8 cellular contexts compared by ENCODE assay signal in genomic region chr17:34542700-34543336, GRCh38. TPM values are rescaled to one million over a fixed set of nuclear protein-coding genes. Genes with fewer than 3 reads are reported as not detected.
A peak's percentile ranks its signal among the peaks of the same experiment; 100 is the strongest.
DNase-seq lines count a peak whose midpoint lies in the region; ATAC-seq and TF ChIP-seq lines count a peak whose summit lies in the region.

No MANE protein-coding gene starts in this region.

- H3K36me3 ChIP-seq in OCI-LY3 (replicated peaks; ENCODE audit: low read depth, low read length): no peaks in the 10 kb centered on the region

- H3K9ac ChIP-seq in OCI-LY3 (ENCODE audit: low read length): no peak overlapping the region

- no peak overlapping the region for H3K4me2 ChIP-seq in OCI-LY3 (ENCODE audit: low read length)

- H3K36me3 Mint-ChIP-seq in activated T-helper 1 cell treated with anti-CD3 and anti-CD28 coated beads, Interleukin-12 subunit alpha, Interleukin-12 subunit beta, Interleukin-2, Interleukin-4 antibody, amounts not matched to agents 30 ng/mL and 10 ng/mL and 1 ng/mL, durations not matched to agents 14 hours and 24 hours and 36 hours (ENCODE audit: low read depth): no peaks in the 10 kb centered on the region

- no peaks in the 10 kb centered on the region for H3K9me3 ChIP-seq in OCI-LY3 (ENCODE audit: insufficient read depth, low read length)

- H3K27ac ChIP-seq in OCI-LY3 (ENCODE audit: low read length): no peak overlapping the region

- no peaks in the 10 kb centered on the region for H4K20me1 ChIP-seq in OCI-LY3 (ENCODE audit: insufficient read depth, low read length)

- H3K4me1 ChIP-seq in OCI-LY3 (ENCODE audit: low read length): no peaks in the 10 kb centered on the region

- H3K4me3 Mint-ChIP-seq in activated T-helper 1 cell treated with anti-CD3 and anti-CD28 coated beads, Interleukin-12 subunit alpha, Interleukin-12 subunit beta, Interleukin-2, Interleukin-4 antibody, amounts not matched to agents 30 ng/mL and 10 ng/mL and 1 ng/mL, durations not matched to agents 14 hours and 24 hours and 36 hours: no peak overlapping the region

- H3K27me3 ChIP-seq in OCI-LY3 (ENCODE audit: low read depth, low read length): peaks cover 44% of the 10 kb centered on the region

- H3K27me3 Mint-ChIP-seq in activated T-helper 1 cell treated with anti-CD3 and anti-CD28 coated beads, Interleukin-12 subunit alpha, Interleukin-12 subunit beta, Interleukin-2, Interleukin-4 antibody, amounts not matched to agents 30 ng/mL and 10 ng/mL and 1 ng/mL, durations not matched to agents 14 hours and 24 hours and 36 hours (ENCODE audit: insufficient read depth): peaks cover 21% of the 10 kb centered on the region

- H3K4me1 Mint-ChIP-seq in activated T-helper 1 cell treated with anti-CD3 and anti-CD28 coated beads, Interleukin-12 subunit alpha, Interleukin-12 subunit beta, Interleukin-2, Interleukin-4 antibody, amounts not matched to agents 30 ng/mL and 10 ng/mL and 1 ng/mL, durations not matched to agents 14 hours and 24 hours and 36 hours (ENCODE audit: low read depth): no peaks in the 10 kb centered on the region

- H2AFZ ChIP-seq in OCI-LY3 (ENCODE audit: low read depth, low read length): no peak overlapping the region

- intact Hi-C loops in activated T-helper 1 cell treated with anti-CD3 and anti-CD28 coated beads, Interleukin-12 subunit alpha, Interleukin-12 subunit beta, Interleukin-2, Interleukin-4 antibody, amounts not matched to agents 30 ng/mL and 10 ng/mL and 1 ng/mL, durations not matched to agents 14 hours and 24 hours and 36 hours (cut with micrococcal nuclease): loop anchor here (1.0 to 5.0 kb wide), 4 partner anchors 95 to 576 kb away; partner anchors contain the start of genes LIG3 and RAD51D

- TF ChIP-seq CTCF in GM12872 (IDR thresholded peaks at IDR 0.05; ENCODE audit: insufficient read depth, low read depth, low read length) (peak; percentile 74), OCI-LY3 (IDR thresholded peaks at IDR 0.05; ENCODE audit: low read depth, low read length) (peak; percentile 97)

- H3K4me3 ChIP-seq in OCI-LY3 (ENCODE audit: low read length): no peak overlapping the region

- no peak overlapping the region for H3K27ac Mint-ChIP-seq in activated T-helper 1 cell treated with anti-CD3 and anti-CD28 coated beads, Interleukin-12 subunit alpha, Interleukin-12 subunit beta, Interleukin-2, Interleukin-4 antibody, amounts not matched to agents 30 ng/mL and 10 ng/mL and 1 ng/mL, durations not matched to agents 14 hours and 24 hours and 36 hours

- no peaks in the 10 kb centered on the region for H3K9me3 Mint-ChIP-seq in activated T-helper 1 cell treated with anti-CD3 and anti-CD28 coated beads, Interleukin-12 subunit alpha, Interleukin-12 subunit beta, Interleukin-2, Interleukin-4 antibody, amounts not matched to agents 30 ng/mL and 10 ng/mL and 1 ng/mL, durations not matched to agents 14 hours and 24 hours and 36 hours

- no peak for ATAC-seq in GM21390 (IDR thresholded peaks at IDR 0.05; ENCODE audit: unreplicated experiment)
- no peak for ATAC-seq in GM18868 (IDR thresholded peaks at IDR 0.05; ENCODE audit: unreplicated experiment)

- DNase-seq in activated T-helper 1 cell treated with anti-CD3 and anti-CD28 coated beads, Interleukin-12 subunit alpha, Interleukin-12 subunit beta, Interleukin-2, Interleukin-4 antibody, amounts not matched to agents 30 ng/mL and 10 ng/mL and 1 ng/mL, durations not matched to agents 14 hours and 24 hours and 36 hours (ENCODE audit: low spot score): peak; percentile 17
- peak; percentile 10 for DNase-seq in glomerular visceral epithelial cell (ENCODE audit: extremely low spot score)
- peak; percentile 11 to 31 for DNase-seq in stimulated activated CD4-positive, alpha-beta T cell treated with anti-CD3 and anti-CD28 coated beads, Interleukin-1b, Interleukin-23, amount 100 ng/mL, for 1 hour (ENCODE audit: low read depth in 2 of 2)
- DNase-seq in ureter (ENCODE audit: low spot score): no peak

- no peaks in the 10 kb centered on the region for H3K79me2 ChIP-seq in OCI-LY3 (ENCODE audit: low read length)

RNA-seq across cellular contexts. Expression of gene TMEM132E, which starts 36.6 kb away (rescaled TPM):
- not detected in 2 replicates for total RNA-seq in activated T-helper 1 cell treated with anti-CD3 and anti-CD28 coated beads, Interleukin-12 subunit alpha, Interleukin-12 subunit beta, Interleukin-2, Interleukin-4 antibody, amounts not matched to agents 30 ng/mL and 10 ng/mL and 1 ng/mL, durations not matched to agents 14 hours and 24 hours and 36 hours
- 0.26 TPM for total RNA-seq in ureter
